Comparison of ENCODE assay signal across 27 cellular contexts in genomic region chr5:765948-766631, GRCh38. TPM values are rescaled to one million over a fixed set of nuclear protein-coding genes. Genes with fewer than 3 reads are reported as not detected.
DNase-seq lines count a peak whose midpoint lies in the region; FAIRE-seq and TF ChIP-seq lines count a peak whose summit lies in the region.
"Had no signal": no experiment of that assay in that cellular context is flagged by ENCODE, and none has a peak within 500 bp of the region (broad histone marks: within the 10 kb centered on the region; RNA-seq: fewer than 3 reads in every experiment).

No MANE protein-coding gene starts in this region.

- no peak for TF ChIP-seq POLR2A in stomach (IDR thresholded peaks at IDR 0.05)

- H3K36me3 Mint-ChIP-seq in progenitor cell of endocrine pancreas (ENCODE audit: insufficient read depth): peaks cover 10% of the 10 kb centered on the region
- H3K36me3 Mint-ChIP-seq: stimulated activated memory B cell treated with anti-CD40 and anti-IgM and Interleukin-4, amounts not matched to agents 10 μg/mL and 1 μg/mL and 100 μg/mL, for 72 hours had no signal

- intact Hi-C loops in stomach (cut with DNase I; ENCODE audit: low total_unique reads): no loop called here

- no peak overlapping the region for H3K27ac ChIP-seq in stomach
- H3K27ac ChIP-seq: left lung, PC-9, psoas muscle, SJSA1, skin epidermis, thoracic aorta had no signal

- FAIRE-seq in HTR-8/SVneo (lab: Jason Lieb, UNC): no peak
- FAIRE-seq: A204.1, bronchial epithelial cell, GM12891 had no signal

- no peaks in the 10 kb centered on the region for H3K27me3 Mint-ChIP-seq in progenitor cell of endocrine pancreas

- peaks cover 1% of the 10 kb centered on the region for H3K4me1 Mint-ChIP-seq in progenitor cell of endocrine pancreas (ENCODE audit: low read depth)
- H3K4me1 Mint-ChIP-seq: stimulated activated memory B cell treated with anti-CD40 and anti-IgM and Interleukin-4, amounts not matched to agents 10 μg/mL and 1 μg/mL and 100 μg/mL, for 72 hours had no signal

- H3K4me1 ChIP-seq in stomach: peaks cover 0 to 5% (median 0%) of the 10 kb centered on the region in 4 donors
- H3K4me1 ChIP-seq: left lung, psoas muscle, SJSA1 had no signal

- no peak for TF ChIP-seq EP300 in stomach (IDR thresholded peaks at IDR 0.05)

- H3K9me3 ChIP-seq in stomach: no peaks in the 10 kb centered on the region
- H3K9me3 ChIP-seq: left lung, psoas muscle, thoracic aorta had no signal

- no peaks in the 10 kb centered on the region for H3K27me3 ChIP-seq in stomach
- H3K27me3 ChIP-seq: left lung had no signal

- H3K9me3 Mint-ChIP-seq in progenitor cell of endocrine pancreas (ENCODE audit: low read depth): peaks cover 5% of the 10 kb centered on the region
- H3K9me3 Mint-ChIP-seq: stimulated activated memory B cell treated with anti-CD40 and anti-IgM and Interleukin-4, amounts not matched to agents 10 μg/mL and 1 μg/mL and 100 μg/mL, for 72 hours had no signal

- H3K36me3 ChIP-seq in stomach: peaks cover 0 to 36% (median 8%) of the 10 kb centered on the region in 4 donors
- H3K36me3 ChIP-seq: SJSA1, thoracic aorta had no signal

- peak overlapping the region; percentile 25 for H3K27ac Mint-ChIP-seq in progenitor cell of endocrine pancreas
- H3K27ac Mint-ChIP-seq: stimulated activated memory B cell treated with anti-CD40 and anti-IgM and Interleukin-4, amounts not matched to agents 10 μg/mL and 1 μg/mL and 100 μg/mL, for 72 hours had no signal

- TF ChIP-seq CTCF in GM20000 (IDR thresholded peaks at IDR 0.05; ENCODE audit: extremely low read depth, missing control alignments) (no peak), progenitor cell of endocrine pancreas (IDR thresholded peaks at IDR 0.05; ENCODE audit: unreplicated experiment) (no peak), stomach (IDR thresholded peaks at IDR 0.05) (no peak)

- WGBS in stomach, 5 donors: 89 to 94% (median 93%) methylated on average over 16 to 18 of the region's 18 CpGs

- DNase-seq in activated CD4-positive, alpha-beta T cell treated with anti-CD3 and anti-CD28 coated beads for 1 hour: peak; percentile 8
- DNase-seq in activated CD4-positive, alpha-beta T cell treated with anti-CD3 and anti-CD28 coated beads, Interleukin-2, amount 50 U/mL, for 1 hour: no peak
- peak; percentile 18 for DNase-seq in GM20000 (ENCODE audit: low spot score)
- peak; percentile 13 for DNase-seq in epidermal melanocyte (ENCODE audit: insufficient read length, low spot score)
- no peak for DNase-seq in progenitor cell of endocrine pancreas (ENCODE audit: low spot score, unreplicated experiment)
- no peak for DNase-seq in stomach
- DNase-seq in NCI-H187 treated with DMSO at 0.1 percent for 48 hours (lab: John Stamatoyannopoulos, UW): no peak
- no peak for DNase-seq in HTR-8/SVneo (ENCODE audit: insufficient read length, low spot score)
- DNase-seq: activated naive CD4-positive, alpha-beta T cell; amniotic stem cell; COR-L47; dermis blood vessel endothelial cell; DMS79; midbrain; NCI-H1417; NCI-H446 had no signal

- no peak overlapping the region for H3K4me3 Mint-ChIP-seq in progenitor cell of endocrine pancreas (ENCODE audit: low read depth)
- H3K4me3 Mint-ChIP-seq: stimulated activated memory B cell treated with anti-CD40 and anti-IgM and Interleukin-4, amounts not matched to agents 10 μg/mL and 1 μg/mL and 100 μg/mL, for 72 hours had no signal

- no peak overlapping the region for H3K4me3 ChIP-seq in stomach
- H3K4me3 ChIP-seq: left lung, PC-9, psoas muscle, SJSA1, skin epidermis, thoracic aorta had no signal

RNA-seq across cellular contexts. Expression of gene ZDHHC11B, which starts 18.4 kb away (rescaled TPM):
- total RNA-seq in progenitor cell of endocrine pancreas (8.6 and 8.7 TPM in 2 replicates), stomach (10 to 100 TPM in 3 of 5 donors, 1 to 10 TPM in 2; 1.8 to 42.4 (median 11.7) TPM)
- polyA plus RNA-seq in stomach: 10 to 100 TPM in 1 of 3 donors, 1 to 10 TPM in 1, under 1 TPM in 1; 0.93 to 11.5 (median 1.2) TPM
- total RNA-seq: MCF 10A, SJSA1 had no signal

Comparison
In these comparisons a context has a peak if more than half of its experiments do, and no peak if none do; other contexts are left out.
1. DNase-seq: peak in activated CD4-positive, alpha-beta T cell treated with anti-CD3 and anti-CD28 coated beads for 1 hour (single experiment), GM20000 (single experiment) and epidermal melanocyte (single experiment); none in activated CD4-positive, alpha-beta T cell treated with anti-CD3 and anti-CD28 coated beads, Interleukin-2, amount 50 U/mL, for 1 hour (single experiment), progenitor cell of endocrine pancreas (single experiment), stomach (single experiment), NCI-H187 treated with DMSO at 0.1 percent for 48 hours (single experiment) and HTR-8/SVneo (single experiment).